Comparison of ENCODE assay signal across 1 cellular context in genomic region chr9:136310273-136311030, GRCh38.
TF ChIP-seq lines count a peak whose summit lies in the region.

No MANE protein-coding gene starts in this region.

TF ChIP-seq in H1, 55 proteins besides CTCF, POLR2A, EP300 and RAD21:
- TF ChIP-seq GTF2F1 (IDR thresholded peaks at IDR 0.05; ENCODE audit: borderline replicate concordance, low read depth, low read length) (no peak), ASH2L (IDR thresholded peaks at IDR 0.05; ENCODE audit: low read length) (no peak), USF2 (IDR thresholded peaks at IDR 0.05; ENCODE audit: low read length) (no peak), CBX8 (IDR thresholded peaks at IDR 0.05; ENCODE audit: borderline replicate concordance, low read depth, low read length) (no peak), BCL11A (IDR thresholded peaks at IDR 0.05; ENCODE audit: low read depth in 2 of 2, low read length in 2 of 2) (no peak), RNF2 (IDR thresholded peaks at IDR 0.05; ENCODE audit: borderline replicate concordance, low read depth, low read length, missing control alignments, poor library complexity, severe bottlenecking) (no peak), RBBP5 (IDR thresholded peaks at IDR 0.05; ENCODE audit: borderline replicate concordance, low read depth, low read length) (no peak), EZH2 (IDR thresholded peaks at IDR 0.05; ENCODE audit: low read depth, low read length, severe bottlenecking) (no peak), MAFK (IDR thresholded peaks at IDR 0.05; ENCODE audit: low read depth, low read length) (no peak), TEAD4 (IDR thresholded peaks at IDR 0.05; ENCODE audit: low read depth, low read length) (no peak), SRF (IDR thresholded peaks at IDR 0.05; ENCODE audit: low read depth, low read length) (no peak)
